In the genomic region with DNA sequence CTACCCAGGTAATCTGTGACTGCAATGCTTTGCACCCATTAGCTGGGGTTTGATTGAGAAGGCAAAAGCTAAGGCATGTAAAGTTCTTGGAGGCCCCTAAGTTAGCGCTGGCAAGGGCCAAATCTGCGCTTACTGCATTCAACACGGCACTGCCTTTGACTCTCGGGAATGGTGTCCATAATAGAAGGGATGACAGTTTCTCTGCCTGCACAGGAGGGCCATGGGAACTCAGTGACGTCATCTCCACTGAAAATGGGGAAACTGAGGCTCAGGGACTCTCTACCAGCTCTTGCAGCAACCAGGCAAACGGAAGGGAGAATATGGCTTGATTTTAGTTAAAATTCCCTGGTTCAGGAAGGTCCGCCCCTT, we compare ENCODE assay signal across 8 cellular contexts. TPM values are rescaled to one million over a fixed set of nuclear protein-coding genes. Genes with fewer than 3 reads are reported as not detected.
DNase-seq lines count a peak whose midpoint lies in the region; ATAC-seq, FAIRE-seq and TF ChIP-seq lines count a peak whose summit lies in the region.

No MANE protein-coding gene starts in this region.

- no peaks in the 10 kb centered on the region for H4K20me1 ChIP-seq in K562 (replicated peaks; ENCODE audit: control insufficient read depth, insufficient read depth, low read length)

- ATAC-seq in K562 (peak; percentile 5), lower lobe of right lung (peak; percentile 3 to 4), GM18505 (IDR thresholded peaks at IDR 0.05; ENCODE audit: unreplicated experiment) (no peak)

- POLR2A ChIA-PET in K562 (lab: Yijun Ruan, JAX) = interaction anchor here (0.6 to 1.7 kb wide), 6 partner anchors 15 to 181 kb away, joined by 3 to 7 read pairs (median 3); a partner anchor contains a TSS

- 3% methylated on average over 7 of the region's 7 CpGs for WGBS in K562 (ENCODE audit: insufficient coverage, low coverage, missing lambda C conversion rate)

- peaks cover 11 to 15% of the 10 kb centered on the region in 2 experiments; a peak in 4 of 5 replicates for H3K4me1 ChIP-seq in K562 (replicated peaks in 1 of 2; ENCODE audit: control insufficient read depth in 2 of 2, insufficient read depth in 2 of 2, low read length in 2 of 2)
- peaks cover 19% of the 10 kb centered on the region for H3K4me1 ChIP-seq in lower lobe of right lung
- H3K4me1 ChIP-seq in uterus = peaks cover 0 to 3% of the 10 kb centered on the region in 2 donors

- TF ChIP-seq EP300 in K562 (IDR thresholded peaks at IDR 0.05; ENCODE audit: low read length) = no peak

- H3K27me3 ChIP-seq in K562 (ENCODE audit: control insufficient read depth in 2 of 2, insufficient read depth in 2 of 2, low read length in 2 of 2) (no peaks in the 10 kb centered on the region), lower lobe of right lung (ENCODE audit: low read depth) (no peaks in the 10 kb centered on the region), uterus (no peaks in the 10 kb centered on the region)

- in situ Hi-C loops in K562 (cut with MboI) = no loop called here

- peak overlapping the region; percentile 73 to 88; a peak in 3 of 4 replicates for H3K9ac ChIP-seq in K562 (ENCODE audit: insufficient read depth in 1 of 2, low read depth in 2 of 2, low read length in 2 of 2)

- H3K4me2 ChIP-seq in K562 (ENCODE audit: insufficient read depth, low read length) = peak overlapping the region; percentile 99

- H3K9me1 ChIP-seq in K562 (ENCODE audit: control insufficient read depth, insufficient read depth, low read length) = no peaks in the 10 kb centered on the region

- CTCF ChIA-PET in activated naive CD4-positive, alpha-beta T cell treated with anti-CD3 and anti-CD28 coated beads, Interleukin-2, amount 10 ng/mL, durations not matched to agents 7 days and 5 days (lab: Charles Lee) = interaction anchor here (0.5 to 2.9 kb wide), 6 partner anchors 12 to 1168 kb away, joined by 3 to 22 read pairs (median 6); no protein-coding TSS in a partner anchor
- CTCF ChIA-PET in K562 (lab: Yijun Ruan, JAX; ENCODE audit: low intra/inter-chr PET ratio) = no interaction called here

- H3K4me3 Mint-ChIP-seq in activated naive CD4-positive, alpha-beta T cell treated with anti-CD3 and anti-CD28 coated beads, Interleukin-2, amount 10 ng/mL, durations not matched to agents 7 days and 5 days = peak overlapping the region; percentile 85

- H3K9me3 Mint-ChIP-seq in activated naive CD4-positive, alpha-beta T cell treated with anti-CD3 and anti-CD28 coated beads, Interleukin-2, amount 10 ng/mL, durations not matched to agents 7 days and 5 days = no peaks in the 10 kb centered on the region

- no peak for TF ChIP-seq CTCF in K562 (IDR thresholded peaks at IDR 0.05 in 2 of 3, conservative IDR thresholded peaks at IDR 0.05 in 1 of 3; ENCODE audit: insufficient read depth in 2 of 3, low read depth in 1 of 3, low read length in 3 of 3)
- TF ChIP-seq CTCF in lower lobe of right lung (IDR thresholded peaks at IDR 0.05) = no peak
- TF ChIP-seq CTCF in uterus (IDR thresholded peaks at IDR 0.05) = no peak

- TSS peak; percentile 92 for BruUV-seq in K562 (replicated peaks; lab: Mats Ljungman, UMichigan)

- no peak for TF ChIP-seq POLR2A in K562 (conservative IDR thresholded peaks at IDR 0.05)
- no peak for TF ChIP-seq POLR2A in uterus (IDR thresholded peaks at IDR 0.05)
- TF ChIP-seq POLR2A in GM18505 (IDR thresholded peaks at IDR 0.05; ENCODE audit: borderline replicate concordance, extremely low read depth, insufficient read depth, insufficient read length) = no peak

- H3K9me3 ChIP-seq in K562 (replicated peaks; ENCODE audit: control insufficient read depth, insufficient read depth, low read depth, low read length) = no peaks in the 10 kb centered on the region
- H3K9me3 ChIP-seq in lower lobe of right lung = no peaks in the 10 kb centered on the region
- H3K9me3 ChIP-seq in uterus = no peaks in the 10 kb centered on the region

- TF ChIP-seq RAD21 in K562 (CRISPR knock-in tag; conservative IDR thresholded peaks at IDR 0.05 in 1 of 2, IDR thresholded peaks at IDR 0.05 in 1 of 2) = no peak

- peak overlapping the region; percentile 50 for H3K4me3 ChIP-seq in K562
- peak overlapping the region; percentile 61 for H3K4me3 ChIP-seq in lower lobe of right lung
- H3K4me3 ChIP-seq in uterus = peak overlapping the region; percentile 35 to 37

- peaks cover 40% of the 10 kb centered on the region for H3K4me1 Mint-ChIP-seq in activated naive CD4-positive, alpha-beta T cell treated with anti-CD3 and anti-CD28 coated beads, Interleukin-2, amount 10 ng/mL, durations not matched to agents 7 days and 5 days

- H3K36me3 ChIP-seq in K562 (ENCODE audit: control insufficient read depth, insufficient read depth, low read length) (0 out of 3 replicates have a peak, but pooled peaks cover 2% of the 10 kb centered on the region), lower lobe of right lung (no peaks in the 10 kb centered on the region), uterus (no peaks in the 10 kb centered on the region)

- FAIRE-seq in K562 (lab: Jason Lieb, UNC) = no peak

- peaks cover 9% of the 10 kb centered on the region for H3K36me3 Mint-ChIP-seq in activated naive CD4-positive, alpha-beta T cell treated with anti-CD3 and anti-CD28 coated beads, Interleukin-2, amount 10 ng/mL, durations not matched to agents 7 days and 5 days

- intact Hi-C loops in K562 (cut with micrococcal nuclease) (loop anchor here (2.0 to 5.0 kb wide), 2 partner anchors 19 to 61 kb away; a partner anchor contains a TSS), lower lobe of right lung (cut with DNase I) (no loop called here), uterus (cut with DNase I; ENCODE audit: low total_unique reads) (no loop called here)

- no peaks in the 10 kb centered on the region for H3K79me2 ChIP-seq in K562 (ENCODE audit: control insufficient read depth, insufficient read depth, low read length)

- H3K27me3 Mint-ChIP-seq in activated naive CD4-positive, alpha-beta T cell treated with anti-CD3 and anti-CD28 coated beads, Interleukin-2, amount 10 ng/mL, durations not matched to agents 7 days and 5 days = no peaks in the 10 kb centered on the region

- peak overlapping the region; percentile 97 for H2AFZ ChIP-seq in K562 (ENCODE audit: low read depth, low read length)

- H3K27ac Mint-ChIP-seq in activated naive CD4-positive, alpha-beta T cell treated with anti-CD3 and anti-CD28 coated beads, Interleukin-2, amount 10 ng/mL, durations not matched to agents 7 days and 5 days = peak overlapping the region; percentile 98

- H3K27ac ChIP-seq in K562 (ENCODE audit: extremely low read depth, low read depth, low read length) = peak overlapping the region; percentile 90
- peak overlapping the region; percentile 90 for H3K27ac ChIP-seq in lower lobe of right lung
- H3K27ac ChIP-seq in uterus = peak overlapping the region; percentile 86 to 95

- peak; percentile 25 for DNase-seq in activated naive CD4-positive, alpha-beta T cell treated with anti-CD3 and anti-CD28 coated beads, Interleukin-2, amount 10 ng/mL, durations not matched to agents 7 days and 5 days
- DNase-seq in activated naive CD4-positive, alpha-beta T cell (lab: John Stamatoyannopoulos, UW) = no peak
- no peak for DNase-seq in K562 (ENCODE audit: extremely low read depth in 1 of 4, low spot score in 3 of 4)
- DNase-seq in lower lobe of right lung = no peak
- no peak for DNase-seq in uterus
- DNase-seq in iPS-NIHi7 (ENCODE audit: extremely low spot score) = no peak
- DNase-seq in NCI-H748 (lab: John Stamatoyannopoulos, UW; ENCODE audit: unreplicated experiment) = no peak

RNA-seq across cellular contexts. Expression of a gene that starts 0.5 kb away (rescaled TPM):
- 13.3 and 27.5 TPM in 2 replicates for total RNA-seq in K562 (2011; cell fraction: chromatin; rRNA removed; ENCODE audit: low replicate concordance)
- total RNA-seq in K562 (2011; cell fraction: nucleolus; rRNA removed) = 19.8 and 20.0 TPM in 2 replicates
- 14.7 and 17.5 TPM in 2 replicates for total RNA-seq in K562 (2011; cell fraction: nucleoplasm; rRNA removed)
- total RNA-seq in K562 (2014; rRNA removed) (10.7 and 12.6 TPM in 2 replicates), K562 (2014; rRNA removed; fragmentation: Illumina TruSeq; extraction: Trizol) (9.3 and 9.6 TPM in 2 replicates), K562 (2015; rRNA removed; fragmentation: Illumina TruSeq; extraction: Trizol) (5.8 and 7.2 TPM in 2 replicates), K562 (2021) (6.0 and 8.0 TPM in 2 replicates), lower lobe of right lung (3.5 TPM), uterus (1 to 10 TPM in 2 of 4 donors, not detected in 2; 2.4 to 3.4 TPM)
- polyA plus RNA-seq in K562 (2011; rRNA removed) (4.9 and 7.4 TPM in 2 replicates), K562 (2014; fragmentation: Illumina TruSeq; extraction: Trizol) (10.2 and 10.4 TPM in 2 replicates), K562 (2014; fragmentation: Nextera tagmentation; extraction: Ambion mirVana) (1 to 10 TPM; 4.1 to 4.6 TPM), K562 (2014; rRNA removed) (9.9 and 14.4 TPM in 2 replicates)
- 1.4 and 1.9 TPM in 2 replicates for polyA plus RNA-seq in K562 (2011; cell fraction: cytosol; rRNA removed)
- 5.4 and 7.1 TPM in 2 replicates for polyA plus RNA-seq in K562 (2011; cell fraction: nucleus; rRNA removed)
- 10.1 and 11.8 TPM in 2 replicates for polyA plus RNA-seq in K562 (2012)
- polyA minus RNA-seq in K562 (2011; rRNA and poly(A)+ RNA removed) = 4.3 and 5.1 TPM in 2 replicates
- 1.4 TPM in 1 of 2 replicates, not detected in the other for polyA minus RNA-seq in K562 (2011; cell fraction: cytosol; rRNA and poly(A)+ RNA removed)
- polyA minus RNA-seq in K562 (2011; cell fraction: nucleus; rRNA and poly(A)+ RNA removed) = 2.8 and 4.1 TPM in 2 replicates

RNA-seq across cellular contexts. Expression of a gene that starts 8.5 kb away (rescaled TPM):
- total RNA-seq in K562 (2011; cell fraction: chromatin; rRNA removed; ENCODE audit: low replicate concordance) = 1.1 and 4.1 TPM in 2 replicates
- 3.4 and 4.3 TPM in 2 replicates for total RNA-seq in K562 (2011; cell fraction: nucleolus; rRNA removed)
- 2.1 and 2.2 TPM in 2 replicates for total RNA-seq in K562 (2011; cell fraction: nucleoplasm; rRNA removed)
- total RNA-seq in K562 (2014; rRNA removed) = 1.1 and 1.2 TPM in 2 replicates
- total RNA-seq in K562 (2014; rRNA removed; fragmentation: Illumina TruSeq; extraction: Trizol) = 0.33 and 0.35 TPM in 2 replicates
- total RNA-seq in K562 (2015; rRNA removed; fragmentation: Illumina TruSeq; extraction: Trizol) = 0.58 and 0.75 TPM in 2 replicates
- total RNA-seq in K562 (2021) = 1.6 and 1.8 TPM in 2 replicates
- polyA plus RNA-seq in K562 (2011; rRNA removed) = 0.45 and 0.47 TPM in 2 replicates
- 0.47 and 1.6 TPM in 2 replicates for polyA plus RNA-seq in K562 (2011; cell fraction: cytosol; rRNA removed)
- polyA plus RNA-seq in K562 (2011; cell fraction: nucleus; rRNA removed) = 1.3 and 2.6 TPM in 2 replicates
- polyA plus RNA-seq in K562 (2012) = 0.85 and 3.5 TPM in 2 replicates
- 0.42 and 0.57 TPM in 2 replicates for polyA plus RNA-seq in K562 (2014; fragmentation: Illumina TruSeq; extraction: Trizol)
- polyA plus RNA-seq in K562 (2014; fragmentation: Nextera tagmentation; extraction: Ambion mirVana) = under 1 TPM; 0.01 TPM
- polyA plus RNA-seq in K562 (2014; rRNA removed) = 1.2 and 1.5 TPM in 2 replicates
- 0.27 and 0.60 TPM in 2 replicates for polyA minus RNA-seq in K562 (2011; rRNA and poly(A)+ RNA removed)
- polyA minus RNA-seq in K562 (2011; cell fraction: cytosol; rRNA and poly(A)+ RNA removed) = 0.76 TPM in 1 of 2 replicates, not detected in the other
- 0.67 and 0.94 TPM in 2 replicates for polyA minus RNA-seq in K562 (2011; cell fraction: nucleus; rRNA and poly(A)+ RNA removed)
- total RNA-seq in lower lobe of right lung = 0.86 TPM
- total RNA-seq in uterus = 1 to 10 TPM in 3 of 4 donors, not detected in 1; 1.5 to 8.3 (median 1.7) TPM

RNA-seq across cellular contexts. Expression of a gene that starts 13.7 kb away (rescaled TPM):
- 0.65 and 3.0 TPM in 2 replicates for total RNA-seq in K562 (2011; cell fraction: chromatin; rRNA removed; ENCODE audit: low replicate concordance)
- total RNA-seq in K562 (2011; cell fraction: nucleolus; rRNA removed) = 1.6 and 2.5 TPM in 2 replicates
- 0.73 and 1.3 TPM in 2 replicates for total RNA-seq in K562 (2011; cell fraction: nucleoplasm; rRNA removed)
- total RNA-seq in K562 (2014; rRNA removed) = 0.37 TPM in 1 of 2 replicates, not detected in the other
- not detected in 2 replicates for total RNA-seq in K562 (2014; rRNA removed; fragmentation: Illumina TruSeq; extraction: Trizol)
- total RNA-seq in K562 (2015; rRNA removed; fragmentation: Illumina TruSeq; extraction: Trizol) = not detected in 2 replicates
- total RNA-seq in K562 (2021) = 0.31 TPM in 2 replicates
- 0.13 and 0.15 TPM in 2 replicates for polyA plus RNA-seq in K562 (2011; rRNA removed)
- polyA plus RNA-seq in K562 (2011; cell fraction: cytosol; rRNA removed) = not detected in 2 replicates
- 0.29 and 0.36 TPM in 2 replicates for polyA plus RNA-seq in K562 (2011; cell fraction: nucleus; rRNA removed)
- polyA plus RNA-seq in K562 (2012) = 0.13 and 0.89 TPM in 2 replicates
- not detected in 2 replicates for polyA plus RNA-seq in K562 (2014; fragmentation: Illumina TruSeq; extraction: Trizol)
- polyA plus RNA-seq in K562 (2014; fragmentation: Nextera tagmentation; extraction: Ambion mirVana) = not detected
- polyA plus RNA-seq in K562 (2014; rRNA removed) = 0.13 TPM in 1 of 2 replicates, not detected in the other
- 0.14 TPM in 1 of 2 replicates, not detected in the other for polyA minus RNA-seq in K562 (2011; rRNA and poly(A)+ RNA removed)
- not detected in 2 replicates for polyA minus RNA-seq in K562 (2011; cell fraction: cytosol; rRNA and poly(A)+ RNA removed)
- 0.13 and 0.78 TPM in 2 replicates for polyA minus RNA-seq in K562 (2011; cell fraction: nucleus; rRNA and poly(A)+ RNA removed)
- total RNA-seq in lower lobe of right lung = 7.8 TPM
- 1 to 10 TPM in 2 of 4 donors, not detected in 2; 1.3 to 5.6 TPM for total RNA-seq in uterus

RNA-seq across cellular contexts. Expression of a gene that starts 20.3 kb away (rescaled TPM):
- total RNA-seq in K562 (2011; cell fraction: chromatin; rRNA removed; ENCODE audit: low replicate concordance) = 1.0 TPM in 1 of 2 replicates, not detected in the other
- total RNA-seq in K562 (2011; cell fraction: nucleolus; rRNA removed) = 0.79 and 1.2 TPM in 2 replicates
- total RNA-seq in K562 (2011; cell fraction: nucleoplasm; rRNA removed) = 1.5 and 1.7 TPM in 2 replicates
- total RNA-seq in K562 (2014; rRNA removed) = not detected in 2 replicates
- total RNA-seq in K562 (2014; rRNA removed; fragmentation: Illumina TruSeq; extraction: Trizol) = not detected in 2 replicates
- not detected in 2 replicates for total RNA-seq in K562 (2015; rRNA removed; fragmentation: Illumina TruSeq; extraction: Trizol)
- 0.40 TPM in 1 of 2 replicates, not detected in the other for total RNA-seq in K562 (2021)
- 0.08 TPM in 1 of 2 replicates, not detected in the other for polyA plus RNA-seq in K562 (2011; rRNA removed)
- polyA plus RNA-seq in K562 (2011; cell fraction: cytosol; rRNA removed) = 0.10 TPM in 1 of 2 replicates, not detected in the other
- 0.37 and 0.81 TPM in 2 replicates for polyA plus RNA-seq in K562 (2011; cell fraction: nucleus; rRNA removed)
- 0.25 and 0.58 TPM in 2 replicates for polyA plus RNA-seq in K562 (2012)
- 0.04 TPM in 1 of 2 replicates, not detected in the other for polyA plus RNA-seq in K562 (2014; fragmentation: Illumina TruSeq; extraction: Trizol)
- polyA plus RNA-seq in K562 (2014; fragmentation: Nextera tagmentation; extraction: Ambion mirVana) = under 1 TPM; 0.03 to 0.06 TPM
- 0.20 TPM in 1 of 2 replicates, not detected in the other for polyA plus RNA-seq in K562 (2014; rRNA removed)
- polyA minus RNA-seq in K562 (2011; rRNA and poly(A)+ RNA removed) = 0.21 TPM in 1 of 2 replicates, not detected in the other
- polyA minus RNA-seq in K562 (2011; cell fraction: cytosol; rRNA and poly(A)+ RNA removed) = not detected in 2 replicates
- polyA minus RNA-seq in K562 (2011; cell fraction: nucleus; rRNA and poly(A)+ RNA removed) = 0.13 TPM in 1 of 2 replicates, not detected in the other
- total RNA-seq in lower lobe of right lung = 1.4 TPM
- total RNA-seq in uterus = 1 to 10 TPM in 2 of 4 donors, under 1 TPM in 1, not detected in 1; 0.30 to 5.5 (median 1.0) TPM

RNA-seq across cellular contexts. Expression of a gene that starts 35.9 kb away (rescaled TPM):
- total RNA-seq in K562 (2011; cell fraction: chromatin; rRNA removed; ENCODE audit: low replicate concordance) = 2.3 and 4.5 TPM in 2 replicates
- total RNA-seq in K562 (2011; cell fraction: nucleolus; rRNA removed) = 0.79 and 1.3 TPM in 2 replicates
- 3.1 and 3.3 TPM in 2 replicates for total RNA-seq in K562 (2011; cell fraction: nucleoplasm; rRNA removed)
- total RNA-seq in K562 (2014; rRNA removed) (1.5 and 2.1 TPM in 2 replicates), K562 (2014; rRNA removed; fragmentation: Illumina TruSeq; extraction: Trizol) (7.3 TPM in 2 replicates), K562 (2015; rRNA removed; fragmentation: Illumina TruSeq; extraction: Trizol) (2.8 and 4.9 TPM in 2 replicates), K562 (2021) (5.0 and 7.5 TPM in 2 replicates), lower lobe of right lung (10.0 TPM), uterus (10 to 100 TPM in 2 of 4 donors, 1 to 10 TPM in 2; 3.1 to 21.6 (median 12.6) TPM)
- polyA plus RNA-seq in K562 (2011; rRNA removed) (5.4 and 8.7 TPM in 2 replicates), K562 (2014; fragmentation: Illumina TruSeq; extraction: Trizol) (8.4 and 8.7 TPM in 2 replicates), K562 (2014; fragmentation: Nextera tagmentation; extraction: Ambion mirVana) (10 to 100 TPM in 1 of 2 experiments, 1 to 10 TPM in 1; 7.7 to 13.3 TPM), K562 (2014; rRNA removed) (6.2 and 10.9 TPM in 2 replicates)
- polyA plus RNA-seq in K562 (2011; cell fraction: cytosol; rRNA removed) = 2.0 and 4.2 TPM in 2 replicates
- polyA plus RNA-seq in K562 (2011; cell fraction: nucleus; rRNA removed) = 1.1 and 1.4 TPM in 2 replicates
- polyA plus RNA-seq in K562 (2012) = 5.5 and 6.8 TPM in 2 replicates
- polyA minus RNA-seq in K562 (2011; rRNA and poly(A)+ RNA removed) = 2.5 and 5.2 TPM in 2 replicates
- 1.8 and 2.4 TPM in 2 replicates for polyA minus RNA-seq in K562 (2011; cell fraction: cytosol; rRNA and poly(A)+ RNA removed)
- polyA minus RNA-seq in K562 (2011; cell fraction: nucleus; rRNA and poly(A)+ RNA removed) = 0.40 and 0.89 TPM in 2 replicates
